In genomic region chr11:114059278-114059983, GRCh38 we compare ENCODE assay signal across 8 cellular contexts. TPM values are rescaled to one million over a fixed set of nuclear protein-coding genes. Genes with fewer than 3 reads are reported as not detected.
A peak's percentile ranks its signal among the peaks of the same experiment; 100 is the strongest.
DNase-seq lines count a peak whose midpoint lies in the region; ATAC-seq, FAIRE-seq and TF ChIP-seq lines count a peak whose summit lies in the region.

Gene ZBTB16, plus strand, starts transcription at chr11:114059711. Its CDS starts 3,590 bp downstream, at chr11:114063301.

- H3K23ac ChIP-seq in H1 (ENCODE audit: insufficient read length) (no peak within 1 kb of the TSS), mesenchymal stem cell (ENCODE audit: low read length in 2 of 2) (peak within 1 kb of the TSS; percentile 39 to 90)

- TF ChIP-seq RAD21 in H1 (IDR thresholded peaks at IDR 0.05 in 1 of 2, conservative IDR thresholded peaks at IDR 0.05 in 1 of 2; ENCODE audit: low read depth in 2 of 2, low read length in 2 of 2): peak; percentile 5 to 33; a peak in 2 of 4 replicates

- peaks cover 28% of the 10 kb centered on the region; the same call in 1 of the 2 replicates for H3K23me2 ChIP-seq in H1 (ENCODE audit: low read depth, low read length)

- H3K9ac ChIP-seq in H1 (replicated peaks in 1 of 4; ENCODE audit: extremely low read depth in 1 of 4, low read depth in 3 of 4, low read length in 3 of 4): no peak within 1 kb of the TSS; a peak in 1 of 7 replicates
- H3K9ac ChIP-seq in mesenchymal stem cell (ENCODE audit: low read length): no peak within 1 kb of the TSS

- H3K56ac ChIP-seq in H1 (replicated peaks; ENCODE audit: insufficient read length, low read depth, low read length): no peak within 1 kb of the TSS

- peaks cover 0 to 10% of the 10 kb centered on the region in 2 experiments for H4K20me1 ChIP-seq in H1 (replicated peaks in 1 of 2; ENCODE audit: control insufficient read depth in 1 of 2, insufficient read depth in 2 of 2, low read length in 2 of 2)

- 1% methylated on average over 18 of the region's 71 CpGs; no CpG with 5 or more reads in 1 of the 2 experiments for WGBS in H1 (ENCODE audit: extremely low coverage in 1 of 2, insufficient coverage in 1 of 2, insufficient read length in 1 of 2, insufficient replicate concordance in 2 of 2, low coverage in 1 of 2, low lambda C conversion rate in 2 of 2, missing lambda C conversion rate in 1 of 2), 2 experiments
- WGBS in mesenchymal stem cell: under 1% methylated on average over 19 of the region's 71 CpGs

- no peak for FAIRE-seq in H1 (lab: Jason Lieb, UNC)

- no peak for TF ChIP-seq POLR2A in H1 (IDR thresholded peaks at IDR 0.05; ENCODE audit: control extremely low read depth in 1 of 2, low read depth in 2 of 2, low read length in 2 of 2)

- no peak within 1 kb of the TSS for H4K91ac ChIP-seq in H1 (replicated peaks; ENCODE audit: insufficient read length, low read length)
- H4K91ac ChIP-seq in mesenchymal stem cell (ENCODE audit: low read length): peak within 1 kb of the TSS; percentile 78

- H3K27me3 ChIP-seq in H1 (replicated peaks in 1 of 4; ENCODE audit: control insufficient read depth in 3 of 4, extremely low read depth in 1 of 4, insufficient read depth in 3 of 4, low read length in 3 of 4) (peaks cover 54 to 83% (median 77%) of the 10 kb centered on the region in 4 experiments), mesenchymal stem cell (ENCODE audit: control insufficient read depth in 1 of 2, insufficient read depth in 1 of 2, low read length in 2 of 2) (peaks cover 81 to 91% of the 10 kb centered on the region in 2 experiments)

- H3K36me3 ChIP-seq in H1 (ENCODE audit: control insufficient read depth in 2 of 4, insufficient read depth in 4 of 4, low read length in 3 of 4) (no peaks in the 10 kb centered on the region; a peak in 1 of 8 replicates), mesenchymal stem cell (ENCODE audit: control insufficient read depth in 1 of 2, insufficient read depth in 2 of 2, low read depth in 1 of 2, low read length in 2 of 2) (no peaks in the 10 kb centered on the region)

- H2AFZ ChIP-seq in H1 (ENCODE audit: low read length) (peak within 1 kb of the TSS; percentile 73; the same call in 1 of the 2 replicates), mesenchymal stem cell (ENCODE audit: low read depth, low read length) (peak within 1 kb of the TSS; percentile 69)

- no peak within 1 kb of the TSS for H3K14ac ChIP-seq in H1 (ENCODE audit: insufficient read length)
- peak within 1 kb of the TSS in 1 of 2 experiments; percentile 94 for H3K14ac ChIP-seq in mesenchymal stem cell (ENCODE audit: low read length in 2 of 2)

- H2BK15ac ChIP-seq in H1 (ENCODE audit: low read length): no peak within 1 kb of the TSS
- H2BK15ac ChIP-seq in mesenchymal stem cell (ENCODE audit: low read depth, poor library complexity, severe bottlenecking): peak within 1 kb of the TSS; percentile 97

- H3K4me1 ChIP-seq in H1 (replicated peaks in 1 of 4; ENCODE audit: control insufficient read depth in 3 of 4, insufficient read depth in 4 of 4, low read length in 3 of 4) (peaks cover 0 to 24% (median 12%) of the 10 kb centered on the region in 4 experiments; a peak in 6 of 7 replicates), mesenchymal stem cell (ENCODE audit: control insufficient read depth, insufficient read depth, low read depth, low read length) (peaks cover 24% of the 10 kb centered on the region)

- peak within 1 kb of the TSS; percentile 74 to 79 for H3K4me2 ChIP-seq in H1 (ENCODE audit: insufficient read depth in 1 of 2, low read depth in 2 of 2, low read length in 2 of 2)
- peak within 1 kb of the TSS; percentile 94 for H3K4me2 ChIP-seq in mesenchymal stem cell (ENCODE audit: low read length, poor library complexity, severe bottlenecking)

- TF ChIP-seq EP300 in H1 (IDR thresholded peaks at IDR 0.05; ENCODE audit: borderline replicate concordance in 1 of 2, low read depth in 2 of 2, low read length in 2 of 2): no peak

- H3K4ac ChIP-seq in H1 (replicated peaks; ENCODE audit: insufficient read length, low read depth, low read length) (no peak within 1 kb of the TSS), mesenchymal stem cell (ENCODE audit: low read depth in 1 of 2, low read length in 2 of 2) (peak within 1 kb of the TSS; percentile 40 to 76)

- H2BK12ac ChIP-seq in H1 (ENCODE audit: low read depth, low read length) (no peak within 1 kb of the TSS; the same call in 1 of the 2 replicates), mesenchymal stem cell (ENCODE audit: low read length in 2 of 2) (peak within 1 kb of the TSS; percentile 63 to 88)

- H2AK5ac ChIP-seq in H1 (ENCODE audit: low read depth, low read length): no peak within 1 kb of the TSS
- H2AK5ac ChIP-seq in mesenchymal stem cell (ENCODE audit: low read length, severe bottlenecking): no peak within 1 kb of the TSS

- DNase-seq in D341Med (ENCODE audit: low spot score) (peak; percentile 62), NCI-H2171 treated with DMSO at 0.1 percent for 48 hours (lab: John Stamatoyannopoulos, UW) (peak; percentile 64), H1 (ENCODE audit: low read depth in 1 of 2, low spot score in 2 of 2) (peak; percentile 61 to 82), mesenchymal stem cell (peak; percentile 82), NCI-H446 (lab: John Stamatoyannopoulos, UW) (no peak)
- peak; percentile 69 for DNase-seq in activated CD8-positive, alpha-beta memory T cell treated with anti-CD3 and anti-CD28 coated beads, Interleukin-2, amount 50 U/mL, for 48 hours
- peak; percentile 32 to 60 for DNase-seq in stimulated activated CD8-positive, alpha-beta memory T cell treated with anti-CD3 and anti-CD28 coated beads, Interleukin-7, amount 100 ng/mL, for 4 hours (ENCODE audit: low read depth in 2 of 2)

- H3K79me1 ChIP-seq in H1 (ENCODE audit: low read depth, low read length): no peaks in the 10 kb centered on the region
- no peaks in the 10 kb centered on the region for H3K79me1 ChIP-seq in mesenchymal stem cell (replicated peaks; ENCODE audit: low read length, poor library complexity, severe bottlenecking)

- H3K4me3 ChIP-seq in H1 (ENCODE audit: extremely low read depth in 1 of 4, insufficient read depth in 2 of 4, low read depth in 3 of 4, low read length in 4 of 4) (peak within 1 kb of the TSS; percentile 41 to 80 (median 56)), mesenchymal stem cell (ENCODE audit: insufficient read depth in 1 of 2, low read depth in 1 of 2, low read length in 2 of 2) (peak within 1 kb of the TSS; percentile 48 to 82)

- H2BK5ac ChIP-seq in H1 (ENCODE audit: low read depth, low read length) (no peak within 1 kb of the TSS), mesenchymal stem cell (ENCODE audit: low read depth, low read length, poor library complexity, severe bottlenecking) (no peak within 1 kb of the TSS)

- H2BK120ac ChIP-seq in H1 (replicated peaks; ENCODE audit: low read depth, low read length) (no peak within 1 kb of the TSS), mesenchymal stem cell (ENCODE audit: low read depth, low read length) (peak within 1 kb of the TSS; percentile 73)

- H3K9me3 ChIP-seq in H1 (ENCODE audit: insufficient read depth in 2 of 2, low read depth in 1 of 2, low read length in 1 of 2) (no peaks in the 10 kb centered on the region), mesenchymal stem cell (ENCODE audit: control insufficient read depth, low read length) (no peaks in the 10 kb centered on the region)

- H4K8ac ChIP-seq in H1 (ENCODE audit: extremely low read depth, insufficient read depth, low read length) (no peak within 1 kb of the TSS), mesenchymal stem cell (ENCODE audit: low read length) (peak within 1 kb of the TSS; percentile 78)

- H3K27ac ChIP-seq in H1 (ENCODE audit: low read depth, low read length) (no peak within 1 kb of the TSS), mesenchymal stem cell (ENCODE audit: low read length, poor library complexity, severe bottlenecking) (no peak within 1 kb of the TSS)

- POLR2A ChIA-PET in H1 (lab: Charles Lee; ENCODE audit: partially characterized antibody): interaction anchor here (0.6 to 1.3 kb wide), 2 partner anchors 11 to 45 kb away, joined by 3 read pairs; no protein-coding TSS in a partner anchor

- peak within 1 kb of the TSS; percentile 38; the same call in 1 of the 2 replicates for H3K18ac ChIP-seq in H1 (ENCODE audit: extremely low read depth, low read length)
- H3K18ac ChIP-seq in mesenchymal stem cell (ENCODE audit: low read depth in 1 of 2, low read length in 2 of 2): peak within 1 kb of the TSS; percentile 82 to 95

- no peaks in the 10 kb centered on the region for H3K79me2 ChIP-seq in H1 (ENCODE audit: control insufficient read depth in 1 of 2, insufficient read depth in 2 of 2, low read length in 2 of 2)

- CTCF ChIA-PET in H1 (lab: Charles Lee; ENCODE audit: partially characterized antibody): interaction anchor here (1.1 to 2.2 kb wide), 7 partner anchors 12 to 203 kb away, joined by 3 to 10 read pairs (median 6); no protein-coding TSS in a partner anchor

- H4K5ac ChIP-seq in H1 (ENCODE audit: insufficient read length, low read depth, low read length): no peak within 1 kb of the TSS

- no peak for ATAC-seq in HG03135 (IDR thresholded peaks at IDR 0.05; ENCODE audit: unreplicated experiment)

- no peak within 1 kb of the TSS for H2BK20ac ChIP-seq in H1 (ENCODE audit: low read length)

- 0 out of 4 replicates have a peak, but pooled peaks of 1 of the 3 experiments have one; percentile 14 for TF ChIP-seq CTCF in H1 (IDR thresholded peaks at IDR 0.05; ENCODE audit: control extremely low read depth in 1 of 3, insufficient read depth in 1 of 3, low read depth in 1 of 3, low read length in 3 of 3)

TF ChIP-seq in H1, 55 proteins besides CTCF, POLR2A, EP300 and RAD21 (continues in another document):
- TF ChIP-seq POLR2AphosphoS5 (IDR thresholded peaks at IDR 0.05; ENCODE audit: low read depth, low read length) (no peak), SIN3A (conservative IDR thresholded peaks at IDR 0.05 in 1 of 2, IDR thresholded peaks at IDR 0.05 in 1 of 2; ENCODE audit: low read depth in 1 of 2, low read length in 2 of 2) (peak in 1 of 2 experiments; percentile 63; a peak in 2 of 4 replicates), SIX5 (IDR thresholded peaks at IDR 0.05; ENCODE audit: low read depth, low read length) (no peak), GABPA (IDR thresholded peaks at IDR 0.05; ENCODE audit: borderline replicate concordance, insufficient read depth, low read length) (0 out of 2 replicates have a peak, but pooled peaks have one; percentile 17), CREB1 (IDR thresholded peaks at IDR 0.05) (peak; percentile 71; the same call in 1 of the 2 replicates), POU5F1 (IDR thresholded peaks at IDR 0.05; ENCODE audit: low read depth, low read length) (no peak)

RNA-seq across cellular contexts. Expression of gene ZBTB16, which starts in this region (rescaled TPM):
- 0.25 and 0.61 TPM in 2 replicates for total RNA-seq in H1 (2021; fragmentation: NEBNext Ultra II Directional; extraction: Animal tissue kit (Norgen Biotek cat#: 25700))
- 0.12 and 0.19 TPM in 2 replicates for polyA plus RNA-seq in H1 (2011; rRNA removed)
- 0.30 TPM for polyA plus RNA-seq in H1 (2011; cell fraction: cytosol; rRNA removed)
- polyA plus RNA-seq in H1 (2011; cell fraction: nucleus; rRNA removed): 0.60 TPM
- 0.43 TPM in 1 of 4 replicates, not detected in the others for polyA plus RNA-seq in H1 (2012, experiment 1 of 2)
- polyA plus RNA-seq in H1 (2012, experiment 2 of 2): 0.08 TPM
- polyA plus RNA-seq in H1 (2013, experiment 1 of 2): 0.04 TPM
- 0.04 TPM for polyA plus RNA-seq in H1 (2013, experiment 2 of 2)
- 0.28 and 0.88 TPM in 2 replicates for polyA minus RNA-seq in H1 (2011; rRNA and poly(A)+ RNA removed)
- 2.0 TPM for polyA minus RNA-seq in H1 (2011; cell fraction: cytosol; rRNA and poly(A)+ RNA removed)
- polyA minus RNA-seq in H1 (2011; cell fraction: nucleus; rRNA and poly(A)+ RNA removed): 0.40 TPM
- 2.4 TPM for polyA plus RNA-seq in mesenchymal stem cell (2013, experiment 1 of 2)
- polyA plus RNA-seq in mesenchymal stem cell (2013, experiment 2 of 2): 2.1 TPM

Comparison
In these comparisons a context has a peak if more than half of its experiments do, and no peak if none do; other contexts are left out.
1. DNase-seq: peak in D341Med (single experiment), NCI-H2171 treated with DMSO at 0.1 percent for 48 hours (single experiment), activated CD8-positive, alpha-beta memory T cell treated with anti-CD3 and anti-CD28 coated beads, Interleukin-2, amount 50 U/mL, for 48 hours (single experiment), H1 (2 of 2), mesenchymal stem cell (single experiment) and stimulated activated CD8-positive, alpha-beta memory T cell treated with anti-CD3 and anti-CD28 coated beads, Interleukin-7, amount 100 ng/mL, for 4 hours (2 of 2); none in NCI-H446 (0 of 2).